Comparison of ENCODE assay signal across 8 cellular contexts in the genomic region with DNA sequence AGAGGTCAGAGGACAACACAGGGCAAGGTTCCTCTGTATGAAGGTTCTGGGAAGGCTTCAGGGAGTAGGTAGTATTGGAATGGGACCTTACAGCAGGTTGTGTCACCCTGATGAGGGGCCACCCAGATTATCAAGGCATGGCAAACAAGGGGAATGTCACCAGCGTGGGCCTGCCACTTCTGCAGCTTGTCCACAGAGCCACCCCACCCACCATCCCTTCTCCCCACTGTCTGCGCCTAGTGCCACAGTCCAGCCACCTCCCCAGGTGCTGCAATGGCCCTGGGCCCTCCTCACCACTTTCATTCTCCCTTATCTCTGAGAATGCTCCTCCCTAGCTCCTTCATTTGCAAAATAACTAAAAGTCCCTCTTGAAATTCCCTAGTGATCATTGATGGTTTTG.
"Had no signal": no experiment of that assay in that cellular context is flagged by ENCODE, and none has a peak within 500 bp of the region (broad histone marks: within the 10 kb centered on the region; RNA-seq: fewer than 3 reads in every experiment).

No MANE protein-coding gene starts in this region.

- H2AFZ ChIP-seq: GM23248 had no signal

- H3K9me3 ChIP-seq: HAP-1 had no signal

- H3K36me3 ChIP-seq: HAP-1 had no signal

- ATAC-seq: HCT116, HepG2 had no signal

- H3K9ac ChIP-seq: GM23248 had no signal

- DNase-seq: GM23248, GOT3, H7, HFFc6 had no signal

- H3K4me1 ChIP-seq: HAP-1 had no signal

- FAIRE-seq: HepG2 had no signal

- H3K27ac ChIP-seq: GM23248, HL-60 had no signal

- H3K4me3 ChIP-seq: GM23248, HAP-1 had no signal
